1 cellular context compared by ENCODE assay signal in the genomic region with DNA sequence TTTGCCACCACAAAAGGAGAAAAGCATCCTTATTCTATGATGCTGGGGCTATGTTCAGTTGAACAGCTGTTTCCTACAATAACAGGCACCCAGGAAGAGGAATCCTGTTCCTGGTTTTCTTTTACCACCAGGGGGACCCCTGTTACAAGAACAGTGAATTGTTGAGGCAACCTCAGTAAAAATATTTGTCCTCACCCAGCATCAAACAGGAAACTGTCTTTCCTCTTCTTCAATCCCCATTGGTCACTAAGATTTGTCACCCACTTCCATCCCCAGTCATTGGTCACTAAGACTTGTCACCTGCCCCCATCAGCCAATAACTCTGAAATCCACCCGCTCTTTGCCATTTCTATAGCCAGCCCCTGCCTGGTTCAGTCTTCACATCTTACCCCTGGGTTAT.
TF ChIP-seq lines count a peak whose summit lies in the region.

No MANE protein-coding gene starts in this region.

TF ChIP-seq in SK-N-SH, 30 proteins besides CTCF, POLR2A, EP300 and RAD21 (continued from another document):
- TF ChIP-seq, protein P1, sequence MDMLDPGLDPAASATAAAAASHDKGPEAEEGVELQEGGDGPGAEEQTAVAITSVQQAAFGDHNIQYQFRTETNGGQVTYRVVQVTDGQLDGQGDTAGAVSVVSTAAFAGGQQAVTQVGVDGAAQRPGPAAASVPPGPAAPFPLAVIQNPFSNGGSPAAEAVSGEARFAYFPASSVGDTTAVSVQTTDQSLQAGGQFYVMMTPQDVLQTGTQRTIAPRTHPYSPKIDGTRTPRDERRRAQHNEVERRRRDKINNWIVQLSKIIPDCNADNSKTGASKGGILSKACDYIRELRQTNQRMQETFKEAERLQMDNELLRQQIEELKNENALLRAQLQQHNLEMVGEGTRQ (IDR thresholded peaks at IDR 0.05; ENCODE audit: borderline replicate concordance, low read depth, low read length): no peak
- no peak for TF ChIP-seq MAX (IDR thresholded peaks at IDR 0.05; ENCODE audit: low read depth)
